ENCODE assay signal across 7 cellular contexts in the genomic region with DNA sequence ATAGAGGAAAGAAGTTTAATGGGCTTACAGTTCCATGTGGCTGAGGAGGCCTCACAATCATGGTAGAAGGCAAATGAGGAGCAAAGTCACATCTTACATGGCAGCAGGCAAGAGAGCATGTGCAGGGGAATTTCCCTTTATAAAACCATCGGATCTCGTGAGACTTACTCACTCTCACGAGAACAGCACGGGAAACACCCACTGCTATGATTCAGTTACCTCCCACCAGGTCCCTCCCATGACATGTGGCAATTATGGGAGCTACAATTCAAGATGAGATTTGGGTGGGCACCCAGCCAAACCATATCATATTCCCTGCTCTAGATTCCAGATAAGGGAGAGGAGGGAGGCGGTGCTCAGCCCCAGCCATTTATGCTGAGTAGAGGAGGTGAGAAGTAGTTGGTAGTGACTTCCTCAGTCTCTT.
DNase-seq lines count a peak whose midpoint lies in the region; ATAC-seq, FAIRE-seq and TF ChIP-seq lines count a peak whose summit lies in the region.
"Not testable (repeated sequence)": the region's sequence is repeated elsewhere in the genome, so short reads cannot be mapped to it uniquely, and the experiment has no call there.

No MANE protein-coding gene starts in this region.

- in situ Hi-C loops in HepG2 (cut with HindIII; ENCODE audit: extremely low pct_ligation_motif_present, low pct_unique_long_range_greater_than_20kb), result not testable (repeated sequence)

- intact Hi-C loops in HepG2 (cut with micrococcal nuclease; ENCODE audit: unreplicated experiment), result not testable (repeated sequence)

- WGBS in HepG2 (ENCODE audit: low lambda C conversion rate), result 100% methylated on average over 1 of the region's 5 CpGs

- H3K4me1 ChIP-seq in HepG2 (ENCODE audit: insufficient read depth, low read length), result not testable (repeated sequence)

- not testable (repeated sequence) for H3K79me2 ChIP-seq in HepG2 (ENCODE audit: insufficient read depth, low read length)

- POLR2A ChIA-PET in HepG2 (lab: Yijun Ruan, JAX), result not testable (repeated sequence)

- not testable (repeated sequence) for H3K27me3 ChIP-seq in HepG2 (ENCODE audit: control insufficient read depth in 1 of 2, insufficient read depth in 2 of 2, low read length in 2 of 2)

- not testable (repeated sequence) for H3K4me3 ChIP-seq in choroid plexus epithelial cell (ENCODE audit: low read depth, low read length); HepG2 (replicated peaks in 1 of 3; ENCODE audit: insufficient read depth in 1 of 3, low read depth in 2 of 3, low read length in 3 of 3)

- not testable (repeated sequence) for H2AFZ ChIP-seq in HepG2 (ENCODE audit: low read length)

- FAIRE-seq in RCC 7860 (lab: Jason Lieb, UNC); HepG2 (lab: Jason Lieb, UNC): not testable (repeated sequence)

- ATAC-seq in HepG2, result not testable (repeated sequence)

- H3K27ac ChIP-seq in HepG2 (ENCODE audit: extremely low read length, insufficient read depth, low read length), result not testable (repeated sequence)

- peak; percentile 43 for DNase-seq in Daoy (ENCODE audit: low read depth)
- peak; percentile 13 for DNase-seq in LHCN-M2 (ENCODE audit: low read depth)
- DNase-seq in NCI-H2171 treated with DMSO at 0.1 percent for 48 hours (lab: John Stamatoyannopoulos, UW), result peak; percentile 96
- peak; percentile 37 for DNase-seq in RCC 7860 (ENCODE audit: low spot score)
- peak; percentile 8 for DNase-seq in activated CD4-positive, alpha-beta T cell treated with anti-CD3 and anti-CD28 coated beads for 48 hours
- peak; percentile 41 for DNase-seq in choroid plexus epithelial cell (ENCODE audit: low read depth)
- not testable (repeated sequence) for DNase-seq in HepG2 (ENCODE audit: low spot score)

- H4K20me1 ChIP-seq in HepG2 (ENCODE audit: insufficient read depth, low read length), result not testable (repeated sequence)

- H3K9me3 ChIP-seq in HepG2 (ENCODE audit: low read length), result not testable (repeated sequence)

- H3K36me3 ChIP-seq in HepG2 (replicated peaks in 1 of 2; ENCODE audit: control insufficient read depth in 1 of 2, insufficient read depth in 2 of 2, low read length in 2 of 2), result not testable (repeated sequence)

- not testable (repeated sequence) for TF ChIP-seq RAD21 in HepG2 (CRISPR knock-in tag; IDR thresholded peaks at IDR 0.05)

- not testable (repeated sequence) for TF ChIP-seq POLR2A in HepG2 (IDR thresholded peaks at IDR 0.05; ENCODE audit: insufficient read depth in 1 of 2, low read depth in 2 of 2, low read length in 2 of 2)

- not testable (repeated sequence) for TF ChIP-seq EP300 in HepG2 (IDR thresholded peaks at IDR 0.05; ENCODE audit: low read depth in 2 of 2, low read length in 2 of 2); HepG2 (CRISPR knock-in tag; IDR thresholded peaks at IDR 0.05; ENCODE audit: borderline replicate concordance)

- BruUV-seq in HepG2 (replicated peaks; lab: Mats Ljungman, UMichigan), result not testable (repeated sequence)

- not testable (repeated sequence) for TF ChIP-seq CTCF in choroid plexus epithelial cell (conservative IDR thresholded peaks at IDR 0.05; ENCODE audit: low read depth, low read length); HepG2 (CRISPR knock-in tag; IDR thresholded peaks at IDR 0.05)

- not testable (repeated sequence) for H3K4me2 ChIP-seq in HepG2 (ENCODE audit: low read depth, low read length)

- CTCF ChIA-PET in HepG2 (lab: Yijun Ruan, JAX; ENCODE audit: low intra/inter-chr PET ratio, low total read pairs), result not testable (repeated sequence)

- not testable (repeated sequence) for H3K9ac ChIP-seq in HepG2 (ENCODE audit: insufficient read depth, low read depth, low read length)

TF ChIP-seq in HepG2, 621 proteins besides CTCF, POLR2A, EP300 and RAD21:
- 0 out of 2 replicates have a peak, but pooled peaks have one; percentile 60 for TF ChIP-seq CHD2 (IDR thresholded peaks at IDR 0.05; ENCODE audit: low read depth, low read length)
TF ChIP-seq in HepG2: peak in this region for 1; not testable (repeated sequence) for 620.
